ENCODE assay signal across 8 cellular contexts in the genomic region with DNA sequence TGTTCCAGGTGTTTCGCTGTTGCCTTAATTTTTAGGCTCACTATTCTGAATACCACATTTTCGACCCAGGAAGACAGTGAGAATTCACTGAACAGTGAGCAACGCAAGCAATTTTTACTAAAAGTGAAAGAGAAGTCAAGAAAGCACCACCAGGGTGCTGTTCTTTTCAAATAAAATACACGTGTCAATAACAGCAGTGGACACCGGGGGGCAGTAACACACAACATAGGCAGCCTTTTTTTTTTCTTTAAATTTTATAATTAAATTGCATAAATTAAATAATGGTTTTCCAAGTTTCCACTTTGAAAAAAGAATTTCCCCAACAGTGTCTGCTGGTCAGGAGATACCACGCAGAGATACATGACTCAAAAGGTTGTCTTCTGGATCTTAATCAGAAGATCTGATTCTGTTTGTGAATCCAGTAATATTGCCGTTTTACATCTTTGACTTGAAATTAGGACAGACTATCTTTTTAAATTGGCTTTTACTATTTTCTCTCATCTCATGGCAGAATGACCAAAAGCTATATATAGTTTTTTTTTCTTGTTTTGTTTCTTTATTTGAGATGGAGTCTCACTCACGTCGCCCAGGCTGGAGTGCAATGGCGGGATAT. TPM values are rescaled to one million over a fixed set of nuclear protein-coding genes. Genes with fewer than 3 reads are reported as not detected.
DNase-seq lines count a peak whose midpoint lies in the region; ATAC-seq and TF ChIP-seq lines count a peak whose summit lies in the region.

No MANE protein-coding gene starts in this region.

- TF ChIP-seq CTCF in Calu3 (IDR thresholded peaks at IDR 0.05; ENCODE audit: unreplicated experiment), result peak; percentile 52

- intact Hi-C loops in Calu3 (cut with micrococcal nuclease; ENCODE audit: unreplicated experiment), result loop anchor here (1.0 to 5.0 kb wide), 3 partner anchors 271 to 1496 kb away; no protein-coding TSS in a partner anchor

- DNase-seq in Calu3 (peak; percentile 58), NCI-H526 treated with DMSO at 0.1 percent for 48 hours (lab: John Stamatoyannopoulos, UW) (peak; percentile 5), cerebellar cortex (ENCODE audit: low spot score) (peak; percentile 69), lung microvascular endothelial cell (ENCODE audit: low read depth in 2 of 2) (peak; percentile 59 to 61), NCI-H128 (lab: John Stamatoyannopoulos, UW; ENCODE audit: unreplicated experiment) (no peak)
- no peak for DNase-seq in activated naive CD4-positive, alpha-beta T cell treated with anti-CD3 and anti-CD28 coated beads, Interleukin-2, amount 50 U/mL, for 16 hours

- CTCF ChIA-PET in Calu3 (lab: Charles Lee), result no interaction called here

- peak overlapping the region; percentile 26 for H3K4me3 Mint-ChIP-seq in Calu3 (ENCODE audit: low read depth, unreplicated experiment)

- H3K27ac Mint-ChIP-seq in Calu3 (ENCODE audit: unreplicated experiment), result no peak overlapping the region

- H3K36me3 Mint-ChIP-seq in Calu3 (ENCODE audit: insufficient read depth, unreplicated experiment), result no peaks in the 10 kb centered on the region

- no peaks in the 10 kb centered on the region for H3K9me3 Mint-ChIP-seq in Calu3 (ENCODE audit: low read depth, unreplicated experiment)

- no peaks in the 10 kb centered on the region for H3K4me1 Mint-ChIP-seq in Calu3 (ENCODE audit: low read depth, unreplicated experiment)

- peak; percentile 70 for ATAC-seq in GM18861 (IDR thresholded peaks at IDR 0.05; ENCODE audit: unreplicated experiment)
- peak; percentile 83 for ATAC-seq in HG03064 (IDR thresholded peaks at IDR 0.05; ENCODE audit: low read depth, unreplicated experiment)

- no TSS peak for BruUV-seq in Calu3 (replicated peaks; lab: Mats Ljungman, UMichigan)

- H3K27me3 Mint-ChIP-seq in Calu3 (ENCODE audit: unreplicated experiment), result peaks cover 41% of the 10 kb centered on the region

RNA-seq across cellular contexts. Expression of gene SH3GL2, which starts 47.1 kb away (rescaled TPM):
- total RNA-seq in Calu3 (2022), result 1.1 and 1.5 TPM in 2 replicates
- total RNA-seq in lung microvascular endothelial cell, result not detected in 2 replicates

Comparison
In these comparisons a context has a peak if more than half of its experiments do, and no peak if none do; other contexts are left out.
1. DNase-seq: peak in Calu3 (single experiment), NCI-H526 treated with DMSO at 0.1 percent for 48 hours (single experiment), cerebellar cortex (single experiment) and lung microvascular endothelial cell (2 of 2); none in NCI-H128 (single experiment) and activated naive CD4-positive, alpha-beta T cell treated with anti-CD3 and anti-CD28 coated beads, Interleukin-2, amount 50 U/mL, for 16 hours (single experiment).